ENCODE assay signal across 19 cellular contexts in genomic region chr20:59191036-59191755, GRCh38. TPM values are rescaled to one million over a fixed set of nuclear protein-coding genes. Genes with fewer than 3 reads are reported as not detected.
DNase-seq lines count a peak whose midpoint lies in the region; ATAC-seq, FAIRE-seq and TF ChIP-seq lines count a peak whose summit lies in the region.
"Had no signal": no experiment of that assay in that cellular context is flagged by ENCODE, and none has a peak within 500 bp of the region (broad histone marks: within the 10 kb centered on the region; RNA-seq: fewer than 3 reads in every experiment).

No MANE protein-coding gene starts in this region.

- TF ChIP-seq CTCF in kidney (IDR thresholded peaks at IDR 0.05; ENCODE audit: borderline replicate concordance, extremely low read depth, insufficient read depth): no peak

- H3K4me3 ChIP-seq in kidney (ENCODE audit: low read length in 2 of 2): no peak overlapping the region
- H3K4me3 ChIP-seq in HAP-1: no peak overlapping the region
- H3K4me3 ChIP-seq: GM23248, K562 had no signal

- intact Hi-C loops in kidney (cut with DNase I): no loop called here

- H3K27ac ChIP-seq in kidney (ENCODE audit: low read depth in 2 of 2, low read length in 2 of 2): no peak overlapping the region
- H3K27ac ChIP-seq: 22Rv1, GM23248, HL-60 had no signal

- no peak for ATAC-seq in activated CD8-positive, alpha-beta memory T cell treated with anti-CD3 and anti-CD28 coated beads, Interleukin-2, amount 10 ng/mL, durations not matched to agents 7 days and 5 days
- peak; percentile 65 for ATAC-seq in stimulated activated naive CD8-positive, alpha-beta T cell treated with anti-CD3 and anti-CD28 coated beads, Interleukin-15, amount 100 ng/mL, for 72 hours
- ATAC-seq: K562 had no signal

- H3K36me3 ChIP-seq in kidney (ENCODE audit: control insufficient read depth in 1 of 2, insufficient read depth in 2 of 2, low read length in 2 of 2): no peaks in the 10 kb centered on the region
- no peaks in the 10 kb centered on the region for H3K36me3 ChIP-seq in HAP-1 (replicated peaks)

- H3K4me3 Mint-ChIP-seq in activated CD8-positive, alpha-beta memory T cell treated with anti-CD3 and anti-CD28 coated beads, Interleukin-2, amount 10 ng/mL, durations not matched to agents 7 days and 5 days: no peak overlapping the region
- no peak overlapping the region for H3K4me3 Mint-ChIP-seq in stimulated activated naive CD8-positive, alpha-beta T cell treated with anti-CD3 and anti-CD28 coated beads, Interleukin-15, amount 100 ng/mL, for 72 hours
- H3K4me3 Mint-ChIP-seq: CD14-positive monocyte; CD8-positive, alpha-beta memory T cell had no signal

- no peak overlapping the region for H3K9ac ChIP-seq in kidney (ENCODE audit: low read length in 2 of 2)
- H3K9ac ChIP-seq: GM23248 had no signal

- no peaks in the 10 kb centered on the region for H3K4me1 ChIP-seq in kidney (ENCODE audit: control insufficient read depth in 1 of 2, insufficient read depth in 1 of 2, low read depth in 1 of 2, low read length in 2 of 2)
- no peaks in the 10 kb centered on the region for H3K4me1 ChIP-seq in HAP-1

- DNase-seq in activated CD8-positive, alpha-beta memory T cell treated with anti-CD3 and anti-CD28 coated beads, Interleukin-2, amount 10 ng/mL, durations not matched to agents 7 days and 5 days: peak; percentile 34
- DNase-seq in activated CD8-positive, alpha-beta memory T cell treated with anti-CD3 and anti-CD28 coated beads for 24 hours: no peak
- DNase-seq in kidney (peak; percentile 58), HAP-1 (ENCODE audit: low spot score in 2 of 2) (no peak), globus pallidus (ENCODE audit: low spot score) (no peak), NCI-H510A (lab: John Stamatoyannopoulos, UW) (no peak), SIG-M5 treated with dmso at 0.1 percent for 504 hours (lab: John Stamatoyannopoulos, UW; ENCODE audit: unreplicated experiment) (no peak)
- DNase-seq in stimulated activated naive CD8-positive, alpha-beta T cell treated with anti-CD3 and anti-CD28 coated beads, Interleukin-15, amount 100 ng/mL, for 72 hours: no peak
- DNase-seq: Caco-2; CD8-positive, alpha-beta memory T cell; GF-D8; GM23248; H7 had no signal

- no peaks in the 10 kb centered on the region for H3K27me3 ChIP-seq in HAP-1 (ENCODE audit: low read depth)

- CTCF ChIA-PET in activated CD8-positive, alpha-beta memory T cell treated with anti-CD3 and anti-CD28 coated beads, Interleukin-2, amount 10 ng/mL, durations not matched to agents 7 days and 5 days (lab: Charles Lee): no interaction called here

- no peaks in the 10 kb centered on the region for H3K9me3 Mint-ChIP-seq in activated CD8-positive, alpha-beta memory T cell treated with anti-CD3 and anti-CD28 coated beads, Interleukin-2, amount 10 ng/mL, durations not matched to agents 7 days and 5 days (ENCODE audit: low read depth)
- no peaks in the 10 kb centered on the region for H3K9me3 Mint-ChIP-seq in stimulated activated naive CD8-positive, alpha-beta T cell treated with anti-CD3 and anti-CD28 coated beads, Interleukin-15, amount 100 ng/mL, for 72 hours
- H3K9me3 Mint-ChIP-seq: CD8-positive, alpha-beta memory T cell had no signal

- peaks cover 3% of the 10 kb centered on the region for H3K36me3 Mint-ChIP-seq in activated CD8-positive, alpha-beta memory T cell treated with anti-CD3 and anti-CD28 coated beads, Interleukin-2, amount 10 ng/mL, durations not matched to agents 7 days and 5 days
- H3K36me3 Mint-ChIP-seq: CD14-positive monocyte had no signal

- no peaks in the 10 kb centered on the region for H3K9me3 ChIP-seq in kidney (ENCODE audit: control insufficient read depth in 1 of 2, low read length in 2 of 2)
- no peaks in the 10 kb centered on the region for H3K9me3 ChIP-seq in HAP-1
- H3K9me3 ChIP-seq: Caco-2 had no signal

- H3K27me3 Mint-ChIP-seq in activated CD8-positive, alpha-beta memory T cell treated with anti-CD3 and anti-CD28 coated beads, Interleukin-2, amount 10 ng/mL, durations not matched to agents 7 days and 5 days: no peaks in the 10 kb centered on the region
- H3K27me3 Mint-ChIP-seq in stimulated activated naive CD8-positive, alpha-beta T cell treated with anti-CD3 and anti-CD28 coated beads, Interleukin-15, amount 100 ng/mL, for 72 hours: no peaks in the 10 kb centered on the region
- H3K27me3 Mint-ChIP-seq: CD8-positive, alpha-beta memory T cell had no signal

- no peaks in the 10 kb centered on the region for H3K4me1 Mint-ChIP-seq in activated CD8-positive, alpha-beta memory T cell treated with anti-CD3 and anti-CD28 coated beads, Interleukin-2, amount 10 ng/mL, durations not matched to agents 7 days and 5 days
- H3K4me1 Mint-ChIP-seq in stimulated activated naive CD8-positive, alpha-beta T cell treated with anti-CD3 and anti-CD28 coated beads, Interleukin-15, amount 100 ng/mL, for 72 hours: peaks cover 16% of the 10 kb centered on the region
- H3K4me1 Mint-ChIP-seq: CD14-positive monocyte had no signal

- in situ Hi-C loops in HAP-1 (cut with MboI; ENCODE audit: low sequenced_read_pairs): no loop called here

- no peak overlapping the region for H3K27ac Mint-ChIP-seq in activated CD8-positive, alpha-beta memory T cell treated with anti-CD3 and anti-CD28 coated beads, Interleukin-2, amount 10 ng/mL, durations not matched to agents 7 days and 5 days
- H3K27ac Mint-ChIP-seq in stimulated activated naive CD8-positive, alpha-beta T cell treated with anti-CD3 and anti-CD28 coated beads, Interleukin-15, amount 100 ng/mL, for 72 hours: no peak overlapping the region
- H3K27ac Mint-ChIP-seq: CD14-positive monocyte had no signal

- FAIRE-seq in kidney (lab: Jason Lieb, UNC): no peak
- FAIRE-seq: K562 had no signal

RNA-seq across cellular contexts. Expression of gene ZNF831, which starts 27.6 kb away (rescaled TPM):
- 10 to 100 TPM in 1 of 2 experiments, 1 to 10 TPM in 1; 7.9 to 10.2 TPM for total RNA-seq in activated CD8-positive, alpha-beta memory T cell treated with anti-CD3 and anti-CD28 coated beads, Interleukin-2, amount 10 ng/mL, durations not matched to agents 7 days and 5 days
- 1.9 TPM for total RNA-seq in kidney
- 0.04 TPM for polyA plus RNA-seq in kidney (ENCODE audit: insufficient read depth, low read depth, low replicate concordance)
- total RNA-seq: A673, Caco-2, GM23248, H7, K562 had no signal
- polyA plus RNA-seq: BJ, GM23248, K562 had no signal

Comparison
In these comparisons a context has a peak if more than half of its experiments do, and no peak if none do; other contexts are left out.
1. DNase-seq: peak in activated CD8-positive, alpha-beta memory T cell treated with anti-CD3 and anti-CD28 coated beads, Interleukin-2, amount 10 ng/mL, durations not matched to agents 7 days and 5 days (single experiment) and kidney (single experiment); none in activated CD8-positive, alpha-beta memory T cell treated with anti-CD3 and anti-CD28 coated beads for 24 hours (single experiment), stimulated activated naive CD8-positive, alpha-beta T cell treated with anti-CD3 and anti-CD28 coated beads, Interleukin-15, amount 100 ng/mL, for 72 hours (0 of 2), HAP-1 (0 of 2), globus pallidus (single experiment), NCI-H510A (single experiment) and SIG-M5 treated with dmso at 0.1 percent for 504 hours (single experiment).